Comparison of ENCODE assay signal across 17 cellular contexts in genomic region chr14:74546416-74546815, GRCh38.
"Had no signal": no experiment of that assay in that cellular context is flagged by ENCODE, and none has a peak within 500 bp of the region (broad histone marks: within the 10 kb centered on the region; RNA-seq: fewer than 3 reads in every experiment).

No MANE protein-coding gene starts in this region.

- H3K27ac ChIP-seq: adrenal gland, foreskin keratinocyte, left lung, neural progenitor cell, ovary, right lobe of liver had no signal

- H3K36me3 Mint-ChIP-seq: activated naive CD4-positive, alpha-beta T cell treated with anti-CD3 and anti-CD28 coated beads, Interleukin-2, amount 50 U/mL, for 24 hours; neural progenitor cell; stimulated activated naive B cell treated with anti-CD40 and anti-IgM and Interleukin-4, amounts not matched to agents 10 μg/mL and 1 μg/mL and 100 μg/mL, for 72 hours had no signal

- H2AFZ ChIP-seq: neural progenitor cell had no signal

- H3K4me3 ChIP-seq: adrenal gland, left lung, neural progenitor cell, ovary, right lobe of liver had no signal

- ATAC-seq: activated CD4-positive, CD25-positive, alpha-beta regulatory T cell treated with anti-CD3 and anti-CD28 coated beads, Interleukin-2, amount 50 U/mL, for 24 hours; activated T-cell treated with anti-CD3 and anti-CD28 coated beads, Interleukin-2, amount 50 U/mL, for 72 hours; foreskin keratinocyte; left lung; right lobe of liver; stimulated activated naive B cell treated with anti-CD40 and anti-IgM and Interleukin-4, amounts not matched to agents 10 μg/mL and 1 μg/mL and 100 μg/mL, for 72 hours had no signal

- H3K27me3 ChIP-seq: adrenal gland, foreskin keratinocyte, left lung, neural progenitor cell, ovary, right lobe of liver had no signal

- H3K9ac ChIP-seq: neural progenitor cell had no signal

- H3K9me3 ChIP-seq: adrenal gland, left lung, ovary, right lobe of liver had no signal

- H3K9me3 Mint-ChIP-seq: activated CD4-positive, alpha-beta T cell treated with anti-CD3 and anti-CD28 coated beads, Interleukin-2, amount 10 ng/mL, durations not matched to agents 7 days and 5 days; activated naive CD4-positive, alpha-beta T cell treated with anti-CD3 and anti-CD28 coated beads, Interleukin-2, amount 50 U/mL, for 24 hours; activated T-cell treated with anti-CD3 and anti-CD28 coated beads, Interleukin-2, amount 50 U/mL, for 72 hours; neural progenitor cell; stimulated activated naive B cell treated with anti-CD40 and anti-IgM and Interleukin-4, amounts not matched to agents 10 μg/mL and 1 μg/mL and 100 μg/mL, for 72 hours; T-helper 1 cell treated with Interleukin-12 subunit alpha and Interleukin-12 subunit beta and Interleukin-4 antibody, amounts not matched to agents 30 μg/mL and 1 μg/mL, for 36 hours had no signal

- H3K27me3 Mint-ChIP-seq: activated CD4-positive, alpha-beta T cell treated with anti-CD3 and anti-CD28 coated beads, Interleukin-2, amount 10 ng/mL, durations not matched to agents 7 days and 5 days; activated naive CD4-positive, alpha-beta T cell treated with anti-CD3 and anti-CD28 coated beads, Interleukin-2, amount 50 U/mL, for 24 hours had no signal

- H3K36me3 ChIP-seq: adrenal gland, left lung, neural progenitor cell, ovary, right lobe of liver had no signal

- H3K4me3 Mint-ChIP-seq: activated CD4-positive, alpha-beta T cell treated with anti-CD3 and anti-CD28 coated beads, Interleukin-2, amount 10 ng/mL, durations not matched to agents 7 days and 5 days; activated naive CD4-positive, alpha-beta T cell treated with anti-CD3 and anti-CD28 coated beads, Interleukin-2, amount 50 U/mL, for 24 hours; activated T-cell treated with anti-CD3 and anti-CD28 coated beads, Interleukin-2, amount 50 U/mL, for 72 hours; neural progenitor cell; stimulated activated naive B cell treated with anti-CD40 and anti-IgM and Interleukin-4, amounts not matched to agents 10 μg/mL and 1 μg/mL and 100 μg/mL, for 72 hours; T-helper 1 cell treated with Interleukin-12 subunit alpha and Interleukin-12 subunit beta and Interleukin-4 antibody, amounts not matched to agents 30 μg/mL and 1 μg/mL, for 36 hours had no signal

- H3K4me1 ChIP-seq: adrenal gland, foreskin keratinocyte, left lung, right lobe of liver had no signal

- H3K27ac Mint-ChIP-seq: activated CD4-positive, alpha-beta T cell treated with anti-CD3 and anti-CD28 coated beads, Interleukin-2, amount 10 ng/mL, durations not matched to agents 7 days and 5 days; activated naive CD4-positive, alpha-beta T cell treated with anti-CD3 and anti-CD28 coated beads, Interleukin-2, amount 50 U/mL, for 24 hours; activated T-cell treated with anti-CD3 and anti-CD28 coated beads, Interleukin-2, amount 50 U/mL, for 72 hours; neural progenitor cell; stimulated activated naive B cell treated with anti-CD40 and anti-IgM and Interleukin-4, amounts not matched to agents 10 μg/mL and 1 μg/mL and 100 μg/mL, for 72 hours; T-helper 1 cell treated with Interleukin-12 subunit alpha and Interleukin-12 subunit beta and Interleukin-4 antibody, amounts not matched to agents 30 μg/mL and 1 μg/mL, for 36 hours had no signal

- H3K4me2 ChIP-seq: neural progenitor cell had no signal

- H3K4me1 Mint-ChIP-seq: activated CD4-positive, alpha-beta T cell treated with anti-CD3 and anti-CD28 coated beads, Interleukin-2, amount 10 ng/mL, durations not matched to agents 7 days and 5 days; activated naive CD4-positive, alpha-beta T cell treated with anti-CD3 and anti-CD28 coated beads, Interleukin-2, amount 50 U/mL, for 24 hours; stimulated activated naive B cell treated with anti-CD40 and anti-IgM and Interleukin-4, amounts not matched to agents 10 μg/mL and 1 μg/mL and 100 μg/mL, for 72 hours had no signal

- DNase-seq: activated CD4-positive, alpha-beta T cell treated with anti-CD3 and anti-CD28 coated beads, Interleukin-2, amount 10 ng/mL, durations not matched to agents 7 days and 5 days; activated gamma-delta T cell; activated T-cell treated with anti-CD3 and anti-CD28 coated beads, Interleukin-2, amount 50 U/mL, for 72 hours; adrenal gland; foreskin keratinocyte; hippocampal formation; islet precursor cell; left lung; midbrain; stimulated activated CD4-positive, alpha-beta T cell treated with anti-CD3 and anti-CD28 coated beads, Interleukin-4, amount 100 ng/mL, for 4 hours; stimulated activated naive B cell treated with anti-CD40 and anti-IgM and Interleukin-4, amounts not matched to agents 10 μg/mL and 1 μg/mL and 100 μg/mL, for 72 hours had no signal
